Comparison of ENCODE assay signal across 18 cellular contexts in genomic region chr17:7167832-7168231, GRCh38. TPM values are rescaled to one million over a fixed set of nuclear protein-coding genes. Genes with fewer than 3 reads are reported as not detected.
DNase-seq lines count a peak whose midpoint lies in the region; TF ChIP-seq lines count a peak whose summit lies in the region.
"Had no signal": no experiment of that assay in that cellular context is flagged by ENCODE, and none has a peak within 500 bp of the region (broad histone marks: within the 10 kb centered on the region; RNA-seq: fewer than 3 reads in every experiment).

No MANE protein-coding gene starts in this region.

- H3K27ac ChIP-seq in breast epithelium (no peak overlapping the region), transverse colon (no peak overlapping the region)
- H3K27ac ChIP-seq: 22Rv1, ovary had no signal

- H3K9me3 ChIP-seq in breast epithelium (peaks cover 5 to 7% of the 10 kb centered on the region in 2 donors), transverse colon (no peaks in the 10 kb centered on the region)
- H3K9me3 ChIP-seq: ovary had no signal

- H3K36me3 ChIP-seq in breast epithelium (no peaks in the 10 kb centered on the region), transverse colon (no peaks in the 10 kb centered on the region)
- H3K36me3 ChIP-seq: ovary had no signal

- TF ChIP-seq EP300 in transverse colon (IDR thresholded peaks at IDR 0.05; ENCODE audit: low read depth): no peak

- no peaks in the 10 kb centered on the region for H3K27me3 ChIP-seq in breast epithelium
- no peaks in the 10 kb centered on the region for H3K27me3 ChIP-seq in transverse colon
- H3K27me3 ChIP-seq: body of pancreas, ovary had no signal

- no peaks in the 10 kb centered on the region for H3K4me1 ChIP-seq in breast epithelium
- no peaks in the 10 kb centered on the region for H3K4me1 ChIP-seq in transverse colon
- H3K4me1 ChIP-seq: body of pancreas had no signal

- BruUV-seq in MCF 10A (replicated peaks; lab: Mats Ljungman, UMichigan): no TSS peak

- no peaks in the 10 kb centered on the region for H3K9me3 Mint-ChIP-seq in MCF 10A (ENCODE audit: unreplicated experiment)

- POLR2A ChIA-PET in MCF 10A (lab: Yijun Ruan, JAX): interaction anchor here (0.6 to 1.1 kb wide), 3 partner anchors 10 to 125 kb away, joined by 3 to 4 read pairs (median 4); no protein-coding TSS in a partner anchor

- no peaks in the 10 kb centered on the region for H3K36me3 Mint-ChIP-seq in MCF 10A (ENCODE audit: insufficient read depth, unreplicated experiment)
- H3K36me3 Mint-ChIP-seq: CD4-positive, CD25-positive, alpha-beta regulatory T cell had no signal

- H3K4me3 Mint-ChIP-seq in MCF 10A (ENCODE audit: unreplicated experiment): no peak overlapping the region
- H3K4me3 Mint-ChIP-seq: activated naive CD4-positive, alpha-beta T cell treated with anti-CD3 and anti-CD28 coated beads for 36 hours; CD4-positive, CD25-positive, alpha-beta regulatory T cell had no signal

- no peaks in the 10 kb centered on the region for H3K27me3 Mint-ChIP-seq in MCF 10A (ENCODE audit: insufficient read depth, unreplicated experiment)

- intact Hi-C loops in MCF 10A (cut with micrococcal nuclease): no loop called here
- intact Hi-C loops in breast epithelium (cut with DNase I; ENCODE audit: low total_unique reads): no loop called here
- intact Hi-C loops in transverse colon (cut with DNase I; ENCODE audit: low total_unique reads): no loop called here

- WGBS in transverse colon (ENCODE audit: low coverage in 1 of 2), 2 donors: 71 to 77% methylated on average over 4 of the region's 4 CpGs

- CTCF ChIA-PET in MCF 10A (lab: Yijun Ruan, JAX): interaction anchor here (1.3 to 2.5 kb wide), 2 partner anchors 10 to 146 kb away, joined by 4 to 11 read pairs; no protein-coding TSS in a partner anchor

- H3K4me3 ChIP-seq in breast epithelium (no peak overlapping the region), transverse colon (no peak overlapping the region)
- H3K4me3 ChIP-seq: body of pancreas, ovary had no signal

- TF ChIP-seq CTCF in MCF 10A (IDR thresholded peaks at IDR 0.05; ENCODE audit: unreplicated experiment) (no peak), breast epithelium (IDR thresholded peaks at IDR 0.05) (no peak), transverse colon (IDR thresholded peaks at IDR 0.05) (no peak)

- in situ Hi-C loops in transverse colon (cut with MboI; ENCODE audit: low pct_ligation_motif_present in 1 of 4, low pct_unique_long_range_greater_than_20kb in 1 of 4, low sequenced_read_pairs in 3 of 4): loop anchor here in 1 of 4 donors (25.0 kb wide), 1 partner anchor 256 kb away; no protein-coding TSS in a partner anchor

- TF ChIP-seq POLR2A in breast epithelium (IDR thresholded peaks at IDR 0.05) (no peak), transverse colon (IDR thresholded peaks at IDR 0.05) (no peak)

- DNase-seq in MCF 10A (ENCODE audit: unreplicated experiment) (peak; percentile 51), breast epithelium (ENCODE audit: low spot score in 2 of 2) (no peak), SKM-1 treated with dmso at 0.1 percent for 144 hours (lab: John Stamatoyannopoulos, UW; ENCODE audit: unreplicated experiment) (peak; percentile 77), fibroblast of the conjunctiva (ENCODE audit: low read depth) (peak; percentile 45), transverse colon (no peak), NCI-H1436 (lab: John Stamatoyannopoulos, UW) (no peak), medulla oblongata (ENCODE audit: extremely low spot score) (no peak), DMS153 treated with DMSO at 0.1 percent for 48 hours (lab: John Stamatoyannopoulos, UW; ENCODE audit: unreplicated experiment) (no peak)
- DNase-seq: activated CD4-positive, alpha-beta T cell treated with anti-CD3 and anti-CD28 coated beads for 48 hours; activated naive CD4-positive, alpha-beta T cell treated with anti-CD3 and anti-CD28 coated beads for 36 hours; CD4-positive, CD25-positive, alpha-beta regulatory T cell; DMS53; NCI-H1092 treated with DMSO at 0.1 percent for 48 hours; ovary; small intestine; T-helper 9 cell had no signal

- H3K4me1 Mint-ChIP-seq in MCF 10A (ENCODE audit: insufficient read depth, unreplicated experiment): no peaks in the 10 kb centered on the region
- H3K4me1 Mint-ChIP-seq: CD4-positive, CD25-positive, alpha-beta regulatory T cell had no signal

- H3K27ac Mint-ChIP-seq in MCF 10A (ENCODE audit: low read depth, unreplicated experiment): no peak overlapping the region
- H3K27ac Mint-ChIP-seq: activated naive CD4-positive, alpha-beta T cell treated with anti-CD3 and anti-CD28 coated beads for 36 hours had no signal

RNA-seq across cellular contexts. Expression of gene ASGR1, which starts 11.3 kb away (rescaled TPM):
- total RNA-seq in MCF 10A (2022): 0.37 and 0.59 TPM in 2 replicates
- 1 to 10 TPM; 1.0 to 1.4 (median 1.3) TPM for total RNA-seq in breast epithelium
- total RNA-seq in transverse colon: under 1 TPM in 2 of 4 donors, not detected in 2; 0.48 to 0.82 TPM
- total RNA-seq: CD4-positive, CD25-positive, alpha-beta regulatory T cell had no signal

RNA-seq across cellular contexts. Expression of gene DLG4, which starts 51.8 kb away (rescaled TPM):
- 7.6 TPM in 2 replicates for total RNA-seq in MCF 10A (2022)
- 10 to 100 TPM in 2 of 3 donors, 1 to 10 TPM in 1; 7.2 to 18.4 (median 11.1) TPM for total RNA-seq in breast epithelium
- total RNA-seq in transverse colon: 10 to 100 TPM in 1 of 4 donors, 1 to 10 TPM in 3; 2.4 to 15.7 (median 6.1) TPM

RNA-seq across cellular contexts. Expression of gene ACADVL, which starts 51.9 kb away (rescaled TPM):
- total RNA-seq in MCF 10A (2022) (387 and 413 TPM in 2 replicates), breast epithelium (1,000 to 10,000 TPM in 1 of 3 donors, 100 to 1,000 TPM in 2; 421 to 1,002 (median 829) TPM), transverse colon (1,000 to 10,000 TPM in 3 of 4 donors, 100 to 1,000 TPM in 1; 877 to 3,047 (median 1,981) TPM)

RNA-seq across cellular contexts. Expression of gene ASGR2, which starts 53.2 kb away (rescaled TPM):
- total RNA-seq in MCF 10A (2022): not detected in 2 replicates
- under 1 TPM; 0.33 to 0.96 (median 0.88) TPM for total RNA-seq in breast epithelium
- under 1 TPM in 1 of 4 donors, not detected in 3; 0.32 TPM for total RNA-seq in transverse colon
- total RNA-seq: activated naive CD4-positive, alpha-beta T cell treated with anti-CD3 and anti-CD28 coated beads for 36 hours; body of pancreas; CD4-positive, CD25-positive, alpha-beta regulatory T cell had no signal

Comparison
In these comparisons a context has a peak if more than half of its experiments do, and no peak if none do; other contexts are left out.
1. DNase-seq: peak in MCF 10A (single experiment), SKM-1 treated with dmso at 0.1 percent for 144 hours (single experiment) and fibroblast of the conjunctiva (single experiment); none in breast epithelium (0 of 2), transverse colon (single experiment), NCI-H1436 (single experiment), medulla oblongata (single experiment) and DMS153 treated with DMSO at 0.1 percent for 48 hours (single experiment).